8 cellular contexts compared by ENCODE assay signal in genomic region chr20:19993937-19994667, GRCh38. TPM values are rescaled to one million over a fixed set of nuclear protein-coding genes. Genes with fewer than 3 reads are reported as not detected.
DNase-seq lines count a peak whose midpoint lies in the region; ATAC-seq and TF ChIP-seq lines count a peak whose summit lies in the region.

No MANE protein-coding gene starts in this region.

- no peaks in the 10 kb centered on the region for H3K9me3 Mint-ChIP-seq in activated CD4-positive, alpha-beta memory T cell treated with anti-CD3 and anti-CD28 coated beads for 36 hours

- CTCF ChIA-PET in activated CD4-positive, alpha-beta memory T cell treated with anti-CD3 and anti-CD28 coated beads for 36 hours (lab: Charles Lee): interaction anchor here (0.8 to 2.8 kb wide), 12 partner anchors 7 to 301 kb away, joined by 3 to 19 read pairs (median 4); partner anchors contain the start of gene NAA20

- peak; percentile 35 for DNase-seq in DMS53 treated with DMSO at 0.1 percent for 48 hours (lab: John Stamatoyannopoulos, UW; ENCODE audit: unreplicated experiment)
- DNase-seq in SK-N-MC (ENCODE audit: low read depth, low spot score): no peak
- DNase-seq in fibroblast of villous mesenchyme (ENCODE audit: low read depth): peak; percentile 53
- no peak for DNase-seq in prostate gland (ENCODE audit: low spot score)
- no peak for DNase-seq in Ammon's horn (ENCODE audit: low spot score)
- no peak for DNase-seq in activated CD4-positive, alpha-beta memory T cell treated with anti-CD3 and anti-CD28 coated beads for 36 hours
- no peak for DNase-seq in NCI-H2227 (lab: John Stamatoyannopoulos, UW; ENCODE audit: unreplicated experiment)

- no peak for TF ChIP-seq POLR2A in prostate gland (IDR thresholded peaks at IDR 0.05)

- no peak for TF ChIP-seq CTCF in fibroblast of villous mesenchyme (IDR thresholded peaks at IDR 0.05; ENCODE audit: insufficient read depth, low read depth, low read length)
- no peak for TF ChIP-seq CTCF in prostate gland (IDR thresholded peaks at IDR 0.05)

- intact Hi-C loops in prostate gland (cut with DNase I): loop anchor here (5.0 kb wide), 3 partner anchors 52 to 212 kb away; no protein-coding TSS in a partner anchor
- intact Hi-C loops in activated CD4-positive, alpha-beta memory T cell treated with anti-CD3 and anti-CD28 coated beads for 36 hours (cut with micrococcal nuclease): loop anchor here (10.0 kb wide), 1 partner anchor 89 kb away; no protein-coding TSS in a partner anchor

- H3K9me3 ChIP-seq in SK-N-MC (ENCODE audit: low read depth, low read length) (no peaks in the 10 kb centered on the region), prostate gland (no peaks in the 10 kb centered on the region)

- no peaks in the 10 kb centered on the region for H3K36me3 Mint-ChIP-seq in activated CD4-positive, alpha-beta memory T cell treated with anti-CD3 and anti-CD28 coated beads for 36 hours

- no peak overlapping the region for H3K27ac Mint-ChIP-seq in activated CD4-positive, alpha-beta memory T cell treated with anti-CD3 and anti-CD28 coated beads for 36 hours

- POLR2A ChIA-PET in activated CD4-positive, alpha-beta memory T cell treated with anti-CD3 and anti-CD28 coated beads for 36 hours (lab: Charles Lee): no interaction called here

- H3K4me1 ChIP-seq in prostate gland (replicated peaks): peaks cover 12% of the 10 kb centered on the region

- H3K4me3 ChIP-seq in SK-N-MC (peak overlapping the region; percentile 62), fibroblast of villous mesenchyme (ENCODE audit: low read depth, low read length) (no peak overlapping the region), prostate gland (no peak overlapping the region)

- no peak overlapping the region for H3K4me3 Mint-ChIP-seq in activated CD4-positive, alpha-beta memory T cell treated with anti-CD3 and anti-CD28 coated beads for 36 hours

- H3K27ac ChIP-seq in SK-N-MC: peak overlapping the region; percentile 94
- H3K27ac ChIP-seq in prostate gland: peak overlapping the region; percentile 59 to 61

- H3K9ac ChIP-seq in SK-N-MC (ENCODE audit: insufficient read length): peak overlapping the region; percentile 62

- WGBS in prostate gland: 50% methylated on average over 13 of the region's 13 CpGs

- no peak for ATAC-seq in HG02885 (IDR thresholded peaks at IDR 0.05; ENCODE audit: poor library complexity, unreplicated experiment)

- H3K27me3 Mint-ChIP-seq in activated CD4-positive, alpha-beta memory T cell treated with anti-CD3 and anti-CD28 coated beads for 36 hours: peaks cover 3% of the 10 kb centered on the region

- H3K36me3 ChIP-seq in SK-N-MC (ENCODE audit: insufficient read depth, low read length): no peaks in the 10 kb centered on the region
- no peaks in the 10 kb centered on the region for H3K36me3 ChIP-seq in prostate gland

- H3K27me3 ChIP-seq in prostate gland (replicated peaks; ENCODE audit: insufficient read depth): no peaks in the 10 kb centered on the region

- H3K4me1 Mint-ChIP-seq in activated CD4-positive, alpha-beta memory T cell treated with anti-CD3 and anti-CD28 coated beads for 36 hours (ENCODE audit: low read depth): no peaks in the 10 kb centered on the region

RNA-seq across cellular contexts. Expression of gene NAA20, which starts 23.1 kb away (rescaled TPM):
- total RNA-seq in fibroblast of villous mesenchyme (29.3 and 41.5 TPM in 2 replicates), prostate gland (10 to 100 TPM; 33.9 to 48.5 TPM)
- 10 to 100 TPM; 82.6 to 82.9 TPM for total RNA-seq in activated CD4-positive, alpha-beta memory T cell treated with anti-CD3 and anti-CD28 coated beads for 36 hours

RNA-seq across cellular contexts. Expression of gene CRNKL1, which starts 58.2 kb away (rescaled TPM):
- total RNA-seq in fibroblast of villous mesenchyme: 22.9 and 31.1 TPM in 2 replicates
- 10 to 100 TPM; 22.0 to 27.1 TPM for total RNA-seq in prostate gland
- 10 to 100 TPM; 21.5 to 21.8 TPM for total RNA-seq in activated CD4-positive, alpha-beta memory T cell treated with anti-CD3 and anti-CD28 coated beads for 36 hours

RNA-seq across cellular contexts. Expression of gene CFAP61, which starts 58.2 kb away (rescaled TPM):
- 0.43 TPM in 1 of 2 replicates, not detected in the other for total RNA-seq in fibroblast of villous mesenchyme
- total RNA-seq in prostate gland: 1 to 10 TPM in 1 of 2 donors, under 1 TPM in 1; 0.14 to 8.1 TPM
- not detected for total RNA-seq in activated CD4-positive, alpha-beta memory T cell treated with anti-CD3 and anti-CD28 coated beads for 36 hours

Comparison
In these comparisons a context has a peak if more than half of its experiments do, and no peak if none do; other contexts are left out.
1. DNase-seq: peak in DMS53 treated with DMSO at 0.1 percent for 48 hours (single experiment) and fibroblast of villous mesenchyme (single experiment); none in SK-N-MC (single experiment), prostate gland (single experiment), Ammon's horn (single experiment), activated CD4-positive, alpha-beta memory T cell treated with anti-CD3 and anti-CD28 coated beads for 36 hours (single experiment) and NCI-H2227 (single experiment).